20 cellular contexts compared by ENCODE assay signal in the genomic region with DNA sequence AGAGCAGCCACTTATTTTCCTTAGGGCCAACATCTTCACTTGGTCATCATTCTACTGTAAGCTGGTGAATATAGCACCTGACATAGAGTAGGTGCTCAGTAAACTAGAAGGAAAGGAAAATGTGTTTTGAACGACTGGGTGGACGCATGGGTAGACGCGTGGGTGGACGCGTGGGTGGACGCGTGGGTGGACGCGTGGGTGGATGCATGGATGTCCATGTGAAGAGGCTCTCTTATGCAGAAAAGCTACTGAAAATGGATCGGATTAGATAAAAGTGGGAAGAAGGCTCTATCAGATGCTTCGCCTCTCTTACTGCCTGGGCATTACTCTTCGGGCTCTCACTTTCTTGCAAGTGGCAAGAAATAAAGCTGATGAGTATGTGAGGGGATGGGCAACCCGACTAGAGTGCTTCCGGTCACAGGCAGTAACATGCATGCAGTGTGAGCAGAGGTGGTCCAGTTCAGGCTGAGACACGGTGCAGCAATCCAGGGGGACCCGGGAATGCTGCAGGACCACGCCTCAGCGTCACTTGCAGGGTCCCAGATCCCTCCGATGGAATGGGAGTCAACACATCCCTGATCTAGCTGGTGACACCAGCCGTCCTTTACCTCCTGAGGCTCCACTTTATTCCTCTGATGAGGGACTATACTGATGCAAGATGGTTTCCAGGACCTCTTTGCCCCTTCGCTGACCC.
DNase-seq lines count a peak whose midpoint lies in the region; TF ChIP-seq lines count a peak whose summit lies in the region.
"Had no signal": no experiment of that assay in that cellular context is flagged by ENCODE, and none has a peak within 500 bp of the region (broad histone marks: within the 10 kb centered on the region; RNA-seq: fewer than 3 reads in every experiment).

No MANE protein-coding gene starts in this region.

- H3K9me3 ChIP-seq in HEK293 (ENCODE audit: control insufficient read depth, insufficient read depth, low read depth, low read length), result no peaks in the 10 kb centered on the region
- no peaks in the 10 kb centered on the region for H3K9me3 ChIP-seq in GM23248 (ENCODE audit: low read depth)

- no peak overlapping the region for H3K4me2 ChIP-seq in GM23248 (ENCODE audit: unreplicated experiment)

- no peaks in the 10 kb centered on the region for H3K36me3 ChIP-seq in HEK293 (ENCODE audit: control insufficient read depth in 2 of 2, insufficient read depth in 1 of 2, low read length in 2 of 2)
- H3K36me3 ChIP-seq in GM23248 (ENCODE audit: low read depth), result no peaks in the 10 kb centered on the region

- no peaks in the 10 kb centered on the region for H3K36me3 Mint-ChIP-seq in chondrocyte (ENCODE audit: low read depth)
- H3K36me3 Mint-ChIP-seq: CD8-positive, alpha-beta T cell; naive B cell had no signal

- 93 to 95% methylated on average over 22 of the region's 22 CpGs for WGBS in GM23248 (ENCODE audit: low coverage in 1 of 2, low lambda C conversion rate in 2 of 2, missing lambda C conversion rate in 2 of 2), 2 experiments

- H3K27me3 Mint-ChIP-seq in chondrocyte (ENCODE audit: low read depth), result no peaks in the 10 kb centered on the region
- H3K27me3 Mint-ChIP-seq: activated CD4-positive, alpha-beta memory T cell treated with anti-CD3 and anti-CD28 coated beads, Interleukin-2, amount 10 ng/mL, durations not matched to agents 7 days and 5 days; naive B cell; T-cell had no signal

- POLR2A ChIA-PET in HEK293 (lab: Yijun Ruan, JAX), result no interaction called here

- H3K9me3 Mint-ChIP-seq in chondrocyte (ENCODE audit: low read depth), result no peaks in the 10 kb centered on the region
- H3K9me3 Mint-ChIP-seq: activated CD4-positive, alpha-beta memory T cell treated with anti-CD3 and anti-CD28 coated beads, Interleukin-2, amount 10 ng/mL, durations not matched to agents 7 days and 5 days; CD8-positive, alpha-beta T cell; H9; naive B cell; T-cell had no signal

- H3K4me1 Mint-ChIP-seq in chondrocyte (ENCODE audit: low read depth), result peaks cover 33% of the 10 kb centered on the region

- DNase-seq in activated effector memory CD4-positive, alpha-beta T cell treated with anti-CD3 and anti-CD28 coated beads, Interleukin-2, amount 50 U/mL, for 16 hours, result peak; percentile 60
- no peak for DNase-seq in activated effector memory CD4-positive, alpha-beta T cell treated with Interleukin-2 at 50 U/mL for 16 hours
- DNase-seq in chondrocyte (ENCODE audit: low spot score), result peak; percentile 47
- peak; percentile 34 for DNase-seq in posterior vena cava (ENCODE audit: low spot score)
- no peak for DNase-seq in SHP77 treated with DMSO at 0.1 percent for 48 hours (lab: John Stamatoyannopoulos, UW)
- no peak for DNase-seq in effector CD8-positive, alpha-beta T cell (lab: John Stamatoyannopoulos, UW)
- DNase-seq in GM23248, result no peak
- DNase-seq: activated CD4-positive, alpha-beta memory T cell treated with anti-CD3 and anti-CD28 coated beads, Interleukin-2, amount 10 ng/mL, durations not matched to agents 7 days and 5 days; CD8-positive, alpha-beta T cell; H9; naive B cell; NCI-H1105 treated with DMSO at 0.1 percent for 48 hours; NCI-H2107; NCI-H510A treated with DMSO at 0.1 percent for 48 hours; SIG-M5; stimulated activated CD4-positive, alpha-beta T cell treated with anti-CD3 and anti-CD28 coated beads, Interleukin-4, amount 100 ng/mL, for 1 hour; T-cell had no signal

- CTCF ChIA-PET in HEK293 (lab: Yijun Ruan, JAX), result interaction anchor here (0.7 kb wide), 2 partner anchors 277 to 284 kb away, joined by 3 to 4 read pairs; no protein-coding TSS in a partner anchor

- intact Hi-C loops in posterior vena cava (cut with DNase I), result no loop called here

- H3F3A ChIP-seq in GM23248 (ENCODE audit: insufficient read depth), result no peaks in the 10 kb centered on the region

- in situ Hi-C loops in GM23248 (cut with MboI), result no loop called here

- H3K4me3 Mint-ChIP-seq in chondrocyte (ENCODE audit: unreplicated experiment), result no peak overlapping the region
- H3K4me3 Mint-ChIP-seq: activated CD4-positive, alpha-beta memory T cell treated with anti-CD3 and anti-CD28 coated beads, Interleukin-2, amount 10 ng/mL, durations not matched to agents 7 days and 5 days; CD8-positive, alpha-beta T cell; H9; T-cell had no signal

- H3K79me2 ChIP-seq in GM23248 (ENCODE audit: insufficient read depth), result no peaks in the 10 kb centered on the region

- TF ChIP-seq CTCF in HEK293 (tag by site-specific recombination; IDR thresholded peaks at IDR 0.05) (no peak), chondrocyte (IDR thresholded peaks at IDR 0.05) (no peak)

- no peaks in the 10 kb centered on the region for H3K9me2 ChIP-seq in GM23248 (ENCODE audit: insufficient read depth)

- H3K27ac Mint-ChIP-seq in chondrocyte (ENCODE audit: unreplicated experiment), result no peak overlapping the region
- H3K27ac Mint-ChIP-seq: activated CD4-positive, alpha-beta memory T cell treated with anti-CD3 and anti-CD28 coated beads, Interleukin-2, amount 10 ng/mL, durations not matched to agents 7 days and 5 days; CD8-positive, alpha-beta T cell; H9 had no signal

- no peak overlapping the region for H3K27ac ChIP-seq in HEK293 (ENCODE audit: extremely low read depth, low read depth, low read length)
- no peak overlapping the region for H3K27ac ChIP-seq in GM23248
- H3K27ac ChIP-seq: skin epidermis had no signal

- H2AFZ ChIP-seq in GM23248, result no peak overlapping the region

- no peak overlapping the region for H3K4me3 ChIP-seq in HEK293 (ENCODE audit: low read depth, low read length)
- H3K4me3 ChIP-seq in GM23248, result no peak overlapping the region
- H3K4me3 ChIP-seq: lung, skin epidermis had no signal

- H3K9ac ChIP-seq in GM23248, result no peak overlapping the region

- H4K20me1 ChIP-seq in GM23248 (ENCODE audit: insufficient read depth), result no peaks in the 10 kb centered on the region

- H3K27me3 ChIP-seq in GM23248 (replicated peaks; ENCODE audit: insufficient read depth), result no peaks in the 10 kb centered on the region

- H3K4me1 ChIP-seq in HEK293 (ENCODE audit: control insufficient read depth, insufficient read depth, low read length), result no peaks in the 10 kb centered on the region
- peaks cover 14% of the 10 kb centered on the region for H3K4me1 ChIP-seq in GM23248 (ENCODE audit: insufficient read depth)

TF ChIP-seq in HEK293, 187 proteins besides CTCF, POLR2A, EP300 and RAD21:
- TF ChIP-seq, protein P1, sequence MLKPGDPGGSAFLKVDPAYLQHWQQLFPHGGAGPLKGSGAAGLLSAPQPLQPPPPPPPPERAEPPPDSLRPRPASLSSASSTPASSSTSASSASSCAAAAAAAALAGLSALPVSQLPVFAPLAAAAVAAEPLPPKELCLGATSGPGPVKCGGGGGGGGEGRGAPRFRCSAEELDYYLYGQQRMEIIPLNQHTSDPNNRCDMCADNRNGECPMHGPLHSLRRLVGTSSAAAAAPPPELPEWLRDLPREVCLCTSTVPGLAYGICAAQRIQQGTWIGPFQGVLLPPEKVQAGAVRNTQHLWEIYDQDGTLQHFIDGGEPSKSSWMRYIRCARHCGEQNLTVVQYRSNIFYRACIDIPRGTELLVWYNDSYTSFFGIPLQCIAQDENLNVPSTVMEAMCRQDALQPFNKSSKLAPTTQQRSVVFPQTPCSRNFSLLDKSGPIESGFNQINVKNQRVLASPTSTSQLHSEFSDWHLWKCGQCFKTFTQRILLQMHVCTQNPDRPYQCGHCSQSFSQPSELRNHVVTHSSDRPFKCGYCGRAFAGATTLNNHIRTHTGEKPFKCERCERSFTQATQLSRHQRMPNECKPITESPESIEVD (tag by site-specific recombination; IDR thresholded peaks at IDR 0.05), result no peak
- TF ChIP-seq EGR2 (tag by site-specific recombination; IDR thresholded peaks at IDR 0.05; ENCODE audit: low read depth) (peak; percentile 94), ZFHX2 (tag by site-specific recombination; conservative IDR thresholded peaks at IDR 0.05) (peak; percentile 84)
TF ChIP-seq in HEK293: peak in this region for 2.

Comparison
In these comparisons a context has a peak if more than half of its experiments do, and no peak if none do; other contexts are left out.
1. DNase-seq: peak in activated effector memory CD4-positive, alpha-beta T cell treated with anti-CD3 and anti-CD28 coated beads, Interleukin-2, amount 50 U/mL, for 16 hours (single experiment), chondrocyte (single experiment) and posterior vena cava (single experiment); none in activated effector memory CD4-positive, alpha-beta T cell treated with Interleukin-2 at 50 U/mL for 16 hours (single experiment), SHP77 treated with DMSO at 0.1 percent for 48 hours (single experiment), effector CD8-positive, alpha-beta T cell (single experiment) and GM23248 (single experiment).